ENCODE assay signal across 28 cellular contexts in genomic region chr2:43939695-43940094, GRCh38. TPM values are rescaled to one million over a fixed set of nuclear protein-coding genes. Genes with fewer than 3 reads are reported as not detected.
DNase-seq lines count a peak whose midpoint lies in the region; ATAC-seq and TF ChIP-seq lines count a peak whose summit lies in the region.
"Had no signal": no experiment of that assay in that cellular context is flagged by ENCODE, and none has a peak within 500 bp of the region (broad histone marks: within the 10 kb centered on the region; RNA-seq: fewer than 3 reads in every experiment).

No MANE protein-coding gene starts in this region.

- H3K9me3 Mint-ChIP-seq in activated naive CD8-positive, alpha-beta T cell treated with anti-CD3 and anti-CD28 coated beads, Interleukin-2, amount 50 U/mL, for 24 hours, result no peaks in the 10 kb centered on the region
- H3K9me3 Mint-ChIP-seq in activated naive CD8-positive, alpha-beta T cell treated with anti-CD3 and anti-CD28 coated beads for 36 hours, result no peaks in the 10 kb centered on the region
- H3K9me3 Mint-ChIP-seq: activated CD4-positive, alpha-beta memory T cell treated with anti-CD3 and anti-CD28 coated beads for 36 hours; CD4-positive, alpha-beta memory T cell had no signal

- H3K4me1 Mint-ChIP-seq in activated naive CD8-positive, alpha-beta T cell treated with anti-CD3 and anti-CD28 coated beads, Interleukin-2, amount 50 U/mL, for 24 hours, result peaks cover 10% of the 10 kb centered on the region
- peaks cover 10% of the 10 kb centered on the region for H3K4me1 Mint-ChIP-seq in activated naive CD8-positive, alpha-beta T cell treated with anti-CD3 and anti-CD28 coated beads for 36 hours

- H3K4me3 ChIP-seq in endocrine pancreas (ENCODE audit: control insufficient read depth, insufficient read depth, low read length), result peak overlapping the region; percentile 64
- H3K4me3 ChIP-seq in foreskin fibroblast (ENCODE audit: low read depth in 1 of 2, low read length in 2 of 2), result no peak overlapping the region
- H3K4me3 ChIP-seq: esophagus muscularis mucosa, left ventricle myocardium inferior, psoas muscle, SJSA1, thoracic aorta, uterus had no signal

- peaks cover 66% of the 10 kb centered on the region for H3K36me3 Mint-ChIP-seq in activated naive CD8-positive, alpha-beta T cell treated with anti-CD3 and anti-CD28 coated beads, Interleukin-2, amount 50 U/mL, for 24 hours (ENCODE audit: low read depth)
- peaks cover 29% of the 10 kb centered on the region for H3K36me3 Mint-ChIP-seq in activated naive CD8-positive, alpha-beta T cell treated with anti-CD3 and anti-CD28 coated beads for 36 hours

- peaks cover 39% of the 10 kb centered on the region for H3K4me1 ChIP-seq in endocrine pancreas (ENCODE audit: control insufficient read depth, insufficient read depth, low read length)
- H3K4me1 ChIP-seq: psoas muscle, SJSA1, uterus had no signal

- no peaks in the 10 kb centered on the region for H3K9me3 ChIP-seq in endocrine pancreas (ENCODE audit: control insufficient read depth, low read length)
- H3K9me3 ChIP-seq: esophagus muscularis mucosa, left ventricle myocardium inferior, psoas muscle, SJSA1, thoracic aorta, uterus had no signal

- no peaks in the 10 kb centered on the region for H3K27me3 Mint-ChIP-seq in activated naive CD8-positive, alpha-beta T cell treated with anti-CD3 and anti-CD28 coated beads, Interleukin-2, amount 50 U/mL, for 24 hours
- H3K27me3 Mint-ChIP-seq in activated naive CD8-positive, alpha-beta T cell treated with anti-CD3 and anti-CD28 coated beads for 36 hours, result no peaks in the 10 kb centered on the region
- H3K27me3 Mint-ChIP-seq: activated CD4-positive, alpha-beta memory T cell treated with anti-CD3 and anti-CD28 coated beads for 36 hours; activated naive CD8-positive, alpha-beta T cell; CD4-positive, alpha-beta memory T cell; T-helper 17 cell had no signal

- ATAC-seq in activated naive CD8-positive, alpha-beta T cell treated with anti-CD3 and anti-CD28 coated beads, Interleukin-2, amount 50 U/mL, for 24 hours, result no peak
- ATAC-seq in GM21526 (IDR thresholded peaks at IDR 0.05; ENCODE audit: low FRiP score, unreplicated experiment), result no peak
- ATAC-seq: psoas muscle, T-helper 17 cell had no signal

- H3K27ac Mint-ChIP-seq in activated naive CD8-positive, alpha-beta T cell treated with anti-CD3 and anti-CD28 coated beads, Interleukin-2, amount 50 U/mL, for 24 hours, result peak overlapping the region; percentile 1
- no peak overlapping the region for H3K27ac Mint-ChIP-seq in activated naive CD8-positive, alpha-beta T cell treated with anti-CD3 and anti-CD28 coated beads for 36 hours
- H3K27ac Mint-ChIP-seq: activated CD4-positive, alpha-beta memory T cell treated with anti-CD3 and anti-CD28 coated beads for 36 hours; activated naive CD8-positive, alpha-beta T cell; T-helper 17 cell had no signal

- H3K4me3 Mint-ChIP-seq in activated naive CD8-positive, alpha-beta T cell treated with anti-CD3 and anti-CD28 coated beads, Interleukin-2, amount 50 U/mL, for 24 hours, result no peak overlapping the region
- no peak overlapping the region for H3K4me3 Mint-ChIP-seq in activated naive CD8-positive, alpha-beta T cell treated with anti-CD3 and anti-CD28 coated beads for 36 hours
- H3K4me3 Mint-ChIP-seq: activated CD4-positive, alpha-beta memory T cell treated with anti-CD3 and anti-CD28 coated beads for 36 hours; activated naive CD8-positive, alpha-beta T cell; CD4-positive, alpha-beta memory T cell; T-helper 17 cell had no signal

- no peak overlapping the region for H3K9ac ChIP-seq in endocrine pancreas (ENCODE audit: control insufficient read depth, insufficient read depth, low read length)

- H3K36me3 ChIP-seq in endocrine pancreas (ENCODE audit: control insufficient read depth, insufficient read depth, low read length), result no peaks in the 10 kb centered on the region
- H3K36me3 ChIP-seq: uterus had no signal

- TF ChIP-seq CTCF in foreskin fibroblast (IDR thresholded peaks at IDR 0.05; ENCODE audit: low read depth, low read length), result no peak

- no peaks in the 10 kb centered on the region for H3K27me3 ChIP-seq in endocrine pancreas (ENCODE audit: control insufficient read depth, insufficient read depth, low read length)
- H3K27me3 ChIP-seq: esophagus muscularis mucosa, SJSA1, uterus had no signal

- no peak for DNase-seq in activated naive CD8-positive, alpha-beta T cell treated with anti-CD3 and anti-CD28 coated beads, Interleukin-2, amount 50 U/mL, for 24 hours
- DNase-seq in activated naive CD8-positive, alpha-beta T cell treated with anti-CD3 and anti-CD28 coated beads for 36 hours, result no peak
- DNase-seq in NCI-H2227 (lab: John Stamatoyannopoulos, UW; ENCODE audit: unreplicated experiment) (peak; percentile 68), foreskin fibroblast (no peak), foreskin melanocyte (no peak), NCI-H82 treated with DMSO at 0.1 percent for 48 hours (lab: John Stamatoyannopoulos, UW; ENCODE audit: unreplicated experiment) (no peak)
- DNase-seq: activated CD4-positive, alpha-beta memory T cell treated with anti-CD3 and anti-CD28 coated beads for 36 hours; activated CD4-positive, CD25-positive, alpha-beta regulatory T cell treated with anti-CD3 and anti-CD28 coated beads, Interleukin-2, amount 50 U/mL, for 72 hours; activated CD8-positive, alpha-beta memory T cell treated with anti-CD3 and anti-CD28 coated beads, Interleukin-2, amount 50 U/mL, for 4 hours; AML-193; CD4-positive, alpha-beta memory T cell; central memory CD4-positive, alpha-beta T cell; GOT3; hippocampal formation; left ventricle myocardium inferior; mesendoderm; NCI-H2171 treated with DMSO at 0.1 percent for 48 hours; NCI-H524 treated with DMSO at 0.1 percent for 48 hours; psoas muscle; stimulated activated naive CD4-positive, alpha-beta T cell treated with Interleukin-2 at 50 U/mL for 16 hours; T-helper 17 cell; uterus had no signal

RNA-seq across cellular contexts. Expression of gene LRPPRC, which starts 56.1 kb away (rescaled TPM):
- total RNA-seq in activated naive CD8-positive, alpha-beta T cell treated with anti-CD3 and anti-CD28 coated beads for 36 hours, result 100 to 1,000 TPM; 220 to 221 TPM
